In genomic region chr5:123423278-123424149, GRCh38 we compare ENCODE assay signal across 8 cellular contexts. TPM values are rescaled to one million over a fixed set of nuclear protein-coding genes. Genes with fewer than 3 reads are reported as not detected.
DNase-seq lines count a peak whose midpoint lies in the region; ATAC-seq, FAIRE-seq and TF ChIP-seq lines count a peak whose summit lies in the region.

Gene CEP120, minus strand, starts transcription at chr5:123423403. Its CDS starts 405 bp downstream, at chr5:123422998.

- H3K4me1 Mint-ChIP-seq in Calu3 (ENCODE audit: low read depth, unreplicated experiment) (peaks cover 22% of the 10 kb centered on the region), endodermal cell (peaks cover 6% of the 10 kb centered on the region)
- peaks cover 25% of the 10 kb centered on the region for H3K4me1 Mint-ChIP-seq in activated CD8-positive, alpha-beta memory T cell treated with anti-CD3 and anti-CD28 coated beads, Interleukin-2, amount 10 ng/mL, durations not matched to agents 7 days and 5 days

- BruUV-seq in Calu3 (replicated peaks; lab: Mats Ljungman, UMichigan), result TSS peak; percentile 91

- H4K8ac ChIP-seq in mesendoderm (ENCODE audit: low read depth, low read length), result peak within 1 kb of the TSS; percentile 82

- no peak within 1 kb of the TSS for H3K27ac Mint-ChIP-seq in Calu3 (ENCODE audit: unreplicated experiment)
- no peak within 1 kb of the TSS for H3K27ac Mint-ChIP-seq in activated CD8-positive, alpha-beta memory T cell treated with anti-CD3 and anti-CD28 coated beads, Interleukin-2, amount 10 ng/mL, durations not matched to agents 7 days and 5 days
- H3K27ac Mint-ChIP-seq in endodermal cell, result peak within 1 kb of the TSS; percentile 98

- H3K4me1 ChIP-seq in NT2/D1 (ENCODE audit: insufficient read depth, insufficient read length), result no peaks in the 10 kb centered on the region
- H3K4me1 ChIP-seq in endodermal cell (ENCODE audit: control insufficient read depth, insufficient read depth, low read length), result no peaks in the 10 kb centered on the region
- peaks cover 5% of the 10 kb centered on the region for H3K4me1 ChIP-seq in mesendoderm (ENCODE audit: control insufficient read depth, low read depth, low read length)

- peak; percentile 98 for DNase-seq in Calu3
- DNase-seq in HTR-8/SVneo (ENCODE audit: insufficient read length, low spot score), result peak; percentile 91
- DNase-seq in NT2/D1 (ENCODE audit: low read depth, low spot score), result peak; percentile 96
- peak; percentile 99 for DNase-seq in activated CD8-positive, alpha-beta memory T cell treated with anti-CD3 and anti-CD28 coated beads, Interleukin-2, amount 10 ng/mL, durations not matched to agents 7 days and 5 days
- DNase-seq in endodermal cell, result peak; percentile 99
- DNase-seq in mesendoderm, result peak; percentile 100
- peak; percentile 91 for DNase-seq in stimulated activated CD8-positive, alpha-beta memory T cell treated with anti-CD3 and anti-CD28 coated beads, Interleukin-15, amount 100 ng/mL, for 1 hour (ENCODE audit: low read depth)

- H3K27me3 ChIP-seq in NT2/D1 (ENCODE audit: insufficient read depth, insufficient read length) (no peaks in the 10 kb centered on the region), endodermal cell (ENCODE audit: control insufficient read depth, insufficient read depth, low read length, poor library complexity, severe bottlenecking) (no peaks in the 10 kb centered on the region), mesendoderm (ENCODE audit: insufficient read depth, low read length, poor library complexity) (no peaks in the 10 kb centered on the region)

- intact Hi-C loops in Calu3 (cut with micrococcal nuclease; ENCODE audit: unreplicated experiment), result loop anchor here (2.0 to 5.0 kb wide), 3 partner anchors 89 to 906 kb away; partner anchors contain the start of gene CSNK1G3

- H3K79me1 ChIP-seq in mesendoderm (ENCODE audit: low read length), result peaks cover 9% of the 10 kb centered on the region

- peak within 1 kb of the TSS; percentile 96 for H3K56ac ChIP-seq in mesendoderm (ENCODE audit: low read length)

- H3K9ac ChIP-seq in NT2/D1 (ENCODE audit: insufficient read length, low read depth) (peak within 1 kb of the TSS; percentile 88), endodermal cell (ENCODE audit: extremely low read depth, low read length, poor library complexity, severe bottlenecking) (peak within 1 kb of the TSS; percentile 70), mesendoderm (ENCODE audit: low read length) (peak within 1 kb of the TSS; percentile 92)

- H2AK5ac ChIP-seq in mesendoderm (ENCODE audit: low read length), result no peak within 1 kb of the TSS

- peak within 1 kb of the TSS; percentile 18 for H3K4me2 ChIP-seq in mesendoderm (ENCODE audit: low read length)

- H3K4me3 ChIP-seq in NT2/D1 (ENCODE audit: insufficient read length, low read depth) (peak within 1 kb of the TSS; percentile 79), endodermal cell (ENCODE audit: low read length) (peak within 1 kb of the TSS; percentile 87), mesendoderm (ENCODE audit: low read length) (peak within 1 kb of the TSS; percentile 90)

- TF ChIP-seq CTCF in Calu3 (IDR thresholded peaks at IDR 0.05; ENCODE audit: unreplicated experiment), result peak; percentile 80
- peak; percentile 84 for TF ChIP-seq CTCF in endodermal cell (conservative IDR thresholded peaks at IDR 0.05)

- H4K5ac ChIP-seq in mesendoderm (ENCODE audit: low read length), result peak within 1 kb of the TSS; percentile 17

- H3K27me3 Mint-ChIP-seq in Calu3 (ENCODE audit: unreplicated experiment), result no peaks in the 10 kb centered on the region
- H3K27me3 Mint-ChIP-seq in activated CD8-positive, alpha-beta memory T cell treated with anti-CD3 and anti-CD28 coated beads, Interleukin-2, amount 10 ng/mL, durations not matched to agents 7 days and 5 days, result no peaks in the 10 kb centered on the region
- no peaks in the 10 kb centered on the region for H3K27me3 Mint-ChIP-seq in endodermal cell (ENCODE audit: insufficient read depth)

- peak within 1 kb of the TSS; percentile 41 for H2BK5ac ChIP-seq in mesendoderm (ENCODE audit: low read length)

- H3K9me3 ChIP-seq in NT2/D1 (ENCODE audit: insufficient read depth, low read length) (no peaks in the 10 kb centered on the region), endodermal cell (ENCODE audit: control insufficient read depth, low read length) (no peaks in the 10 kb centered on the region)

- H3K36me3 ChIP-seq in NT2/D1 (ENCODE audit: insufficient read depth, insufficient read length, low read length) (no peaks in the 10 kb centered on the region), endodermal cell (ENCODE audit: control insufficient read depth, insufficient read depth, low read length) (no peaks in the 10 kb centered on the region), mesendoderm (ENCODE audit: control insufficient read depth, insufficient read depth, low read length) (no peaks in the 10 kb centered on the region)

- no peak within 1 kb of the TSS for H2BK15ac ChIP-seq in mesendoderm (replicated peaks; ENCODE audit: low read depth)

- H3K4ac ChIP-seq in mesendoderm (ENCODE audit: low read depth, low read length), result peak within 1 kb of the TSS; percentile 16

- peaks cover 14% of the 10 kb centered on the region for H3K79me2 ChIP-seq in mesendoderm (ENCODE audit: control insufficient read depth, insufficient read depth, low read length)

- H2BK120ac ChIP-seq in mesendoderm (ENCODE audit: low read depth, low read length), result peak within 1 kb of the TSS; percentile 56

- peak; percentile 98 for ATAC-seq in GM21367 (IDR thresholded peaks at IDR 0.05; ENCODE audit: unreplicated experiment)
- ATAC-seq in activated CD8-positive, alpha-beta memory T cell treated with anti-CD3 and anti-CD28 coated beads, Interleukin-2, amount 10 ng/mL, durations not matched to agents 7 days and 5 days, result peak; percentile 97

- peak; percentile 93 for FAIRE-seq in HTR-8/SVneo (lab: Jason Lieb, UNC)

- CTCF ChIA-PET in Calu3 (lab: Charles Lee), result interaction anchor here (0.6 to 1.9 kb wide), 15 partner anchors 9 to 907 kb away, joined by 3 to 19 read pairs (median 4); partner anchors contain the start of gene CSNK1G3
- CTCF ChIA-PET in activated CD8-positive, alpha-beta memory T cell treated with anti-CD3 and anti-CD28 coated beads, Interleukin-2, amount 10 ng/mL, durations not matched to agents 7 days and 5 days (lab: Charles Lee), result interaction anchor here (0.6 to 3.4 kb wide), 20 partner anchors 9 to 650 kb away, joined by 3 to 42 read pairs (median 4); partner anchors contain the start of genes CSNK1G3 and SNX24

- WGBS in endodermal cell (ENCODE audit: insufficient coverage in 1 of 2, insufficient read length in 1 of 2), 2 experiments, result 2 to 7% methylated on average over 27 to 47 of the region's 47 CpGs
- whole genome bisulfite sequencing in mesendoderm (ENCODE audit: extremely low coverage, insufficient coverage, low lambda C conversion rate), result no CpG with 5 or more reads among the region's 47 CpGs

- H3K9me3 Mint-ChIP-seq in Calu3 (ENCODE audit: low read depth, unreplicated experiment) (peaks cover 4% of the 10 kb centered on the region), endodermal cell (no peaks in the 10 kb centered on the region)
- H3K9me3 Mint-ChIP-seq in activated CD8-positive, alpha-beta memory T cell treated with anti-CD3 and anti-CD28 coated beads, Interleukin-2, amount 10 ng/mL, durations not matched to agents 7 days and 5 days (ENCODE audit: low read depth), result no peaks in the 10 kb centered on the region

- peak within 1 kb of the TSS; percentile 57 for H3K23ac ChIP-seq in mesendoderm (ENCODE audit: low read length)

- H3K4me3 Mint-ChIP-seq in Calu3 (ENCODE audit: low read depth, unreplicated experiment) (no peak within 1 kb of the TSS), endodermal cell (no peak within 1 kb of the TSS)
- H3K4me3 Mint-ChIP-seq in activated CD8-positive, alpha-beta memory T cell treated with anti-CD3 and anti-CD28 coated beads, Interleukin-2, amount 10 ng/mL, durations not matched to agents 7 days and 5 days, result no peak within 1 kb of the TSS

- peak within 1 kb of the TSS; percentile 51 for H3K27ac ChIP-seq in endodermal cell (ENCODE audit: low read depth, low read length)
- peak within 1 kb of the TSS; percentile 76 for H3K27ac ChIP-seq in mesendoderm (ENCODE audit: low read depth, low read length)

- H3K36me3 Mint-ChIP-seq in Calu3 (ENCODE audit: insufficient read depth, unreplicated experiment) (no peaks in the 10 kb centered on the region), endodermal cell (ENCODE audit: low read depth) (peaks cover 3% of the 10 kb centered on the region)
- peaks cover 5% of the 10 kb centered on the region for H3K36me3 Mint-ChIP-seq in activated CD8-positive, alpha-beta memory T cell treated with anti-CD3 and anti-CD28 coated beads, Interleukin-2, amount 10 ng/mL, durations not matched to agents 7 days and 5 days

- peak within 1 kb of the TSS; percentile 84 for H3K18ac ChIP-seq in mesendoderm (ENCODE audit: low read length)

RNA-seq across cellular contexts. Expression of gene CEP120, which starts in this region (rescaled TPM):
- total RNA-seq in Calu3 (2022) (25.0 and 27.1 TPM in 2 replicates), endodermal cell (10 to 100 TPM; 19.9 to 23.5 TPM)
- 10 to 100 TPM; 29.4 to 32.1 TPM for total RNA-seq in activated CD8-positive, alpha-beta memory T cell treated with anti-CD3 and anti-CD28 coated beads, Interleukin-2, amount 10 ng/mL, durations not matched to agents 7 days and 5 days
- 20.0 TPM for polyA plus RNA-seq in endodermal cell (2013, experiment 1 of 2)
- polyA plus RNA-seq in endodermal cell (2013, experiment 2 of 2), result 16.1 TPM
- polyA plus RNA-seq in mesendoderm (2013, experiment 1 of 2), result 10.3 TPM
- 10.2 TPM for polyA plus RNA-seq in mesendoderm (2013, experiment 2 of 2)

Comparison
In these comparisons a context has a peak if more than half of its experiments do, and no peak if none do; other contexts are left out.
1. Peak in every context shown above with its lines: DNase-seq, ATAC-seq, H3K4me3 ChIP-seq and H3K27ac ChIP-seq.